ENCODE assay signal across 8 cellular contexts in the genomic region with DNA sequence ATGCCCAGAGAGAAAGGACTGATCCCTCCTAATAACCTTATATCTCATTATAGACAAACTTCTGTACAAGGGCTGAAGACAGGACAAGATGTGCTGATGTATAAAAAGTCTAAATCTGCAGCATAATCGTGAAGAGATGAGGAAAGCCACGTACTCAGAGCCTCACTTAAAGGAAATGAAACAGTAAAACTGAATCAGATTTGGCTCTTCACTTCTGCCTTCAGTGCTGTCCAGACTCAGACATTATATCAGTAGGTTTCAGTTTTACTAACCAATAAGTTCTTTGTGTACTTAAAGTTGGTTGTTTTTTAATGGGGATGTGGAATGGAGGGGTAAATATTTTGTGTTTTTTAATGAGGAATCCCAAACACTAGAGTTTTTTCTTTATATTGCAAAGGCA. TPM values are rescaled to one million over a fixed set of nuclear protein-coding genes. Genes with fewer than 3 reads are reported as not detected.
A peak's percentile ranks its signal among the peaks of the same experiment; 100 is the strongest.
DNase-seq lines count a peak whose midpoint lies in the region; ATAC-seq, FAIRE-seq and TF ChIP-seq lines count a peak whose summit lies in the region.

No MANE protein-coding gene starts in this region.

- dilution Hi-C loops in keratinocyte (cut with MboI; ENCODE audit: extremely low pct_ligation_motif_present, low sequenced_read_pairs) = no loop called here

- H3K9ac ChIP-seq in keratinocyte (ENCODE audit: control insufficient read depth, extremely low read depth, insufficient read depth, low read length) = no peak overlapping the region

- H3K9me3 ChIP-seq in SJSA1 (replicated peaks) (no peaks in the 10 kb centered on the region), keratinocyte (ENCODE audit: control insufficient read depth, low read depth, low read length) (no peaks in the 10 kb centered on the region), WERI-Rb-1 (ENCODE audit: severe bottlenecking) (no peaks in the 10 kb centered on the region)

- no peaks in the 10 kb centered on the region for H3K79me2 ChIP-seq in keratinocyte (ENCODE audit: control insufficient read depth, insufficient read depth, low read length)

- H3K27me3 ChIP-seq in SJSA1 (replicated peaks) (no peaks in the 10 kb centered on the region), keratinocyte (ENCODE audit: control insufficient read depth, extremely low read depth, insufficient read depth, low read length) (no peaks in the 10 kb centered on the region), WERI-Rb-1 (ENCODE audit: insufficient read depth, low read depth, severe bottlenecking) (no peaks in the 10 kb centered on the region)

- peak overlapping the region; percentile 28 for H3K4me2 ChIP-seq in keratinocyte (ENCODE audit: control insufficient read depth, extremely low read depth, insufficient read depth, low read depth, low read length)

- H2AFZ ChIP-seq in keratinocyte (ENCODE audit: control insufficient read depth, low read length) = peak overlapping the region; percentile 17

- H3K27ac ChIP-seq in SJSA1 (peak overlapping the region; percentile 24), keratinocyte (ENCODE audit: control insufficient read depth, insufficient read depth, low read length) (no peak overlapping the region), WERI-Rb-1 (no peak overlapping the region)

- FAIRE-seq in keratinocyte (lab: Jason Lieb, UNC) = no peak

- no peak for TF ChIP-seq CTCF in keratinocyte (optimal IDR thresholded peaks at IDR 0.05 in 1 of 3, IDR thresholded peaks at IDR 0.05 in 1 of 3, conservative IDR thresholded peaks at IDR 0.05 in 1 of 3; ENCODE audit: extremely low read depth in 1 of 3, insufficient read depth in 2 of 3, low read length in 3 of 3)
- TF ChIP-seq CTCF in WERI-Rb-1 (IDR thresholded peaks at IDR 0.05; ENCODE audit: low read depth, low read length) = no peak

- ATAC-seq in GM18870 (IDR thresholded peaks at IDR 0.05; ENCODE audit: unreplicated experiment) = peak; percentile 98
- peak; percentile 97 for ATAC-seq in HG02678 (IDR thresholded peaks at IDR 0.05; ENCODE audit: unreplicated experiment)

- H3K36me3 ChIP-seq in SJSA1 = no peaks in the 10 kb centered on the region
- H3K36me3 ChIP-seq in keratinocyte (ENCODE audit: control insufficient read depth in 2 of 2, extremely low read depth in 1 of 2, insufficient read depth in 2 of 2, low read length in 2 of 2) = no peaks in the 10 kb centered on the region
- H3K36me3 ChIP-seq in WERI-Rb-1 = no peaks in the 10 kb centered on the region

- no peaks in the 10 kb centered on the region for H4K20me1 ChIP-seq in keratinocyte (ENCODE audit: control insufficient read depth, extremely low read depth, insufficient read depth, low read length)

- DNase-seq in SJSA1 (ENCODE audit: low read depth in 1 of 2, low spot score in 2 of 2) (no peak), keratinocyte (ENCODE audit: low read depth, low spot score) (no peak), WERI-Rb-1 (no peak), DMS79 treated with DMSO at 0.1 percent for 48 hours (lab: John Stamatoyannopoulos, UW) (no peak), GM19238 (ENCODE audit: insufficient read length, low spot score) (no peak), UCSD-AML1 (lab: John Stamatoyannopoulos, UW; ENCODE audit: unreplicated experiment) (no peak)

- H3K4me3 ChIP-seq in SJSA1 = no peak overlapping the region
- H3K4me3 ChIP-seq in keratinocyte (ENCODE audit: control insufficient read depth in 2 of 3, extremely low read depth in 1 of 3, insufficient read depth in 2 of 3, low read depth in 1 of 3, low read length in 3 of 3) = no peak overlapping the region
- H3K4me3 ChIP-seq in WERI-Rb-1 (ENCODE audit: low read depth, low read length) = no peak overlapping the region

- H3K9me1 ChIP-seq in keratinocyte (ENCODE audit: control insufficient read depth, extremely low read depth, insufficient read depth, low read length) = no peaks in the 10 kb centered on the region

- H3K4me1 ChIP-seq in SJSA1 (replicated peaks) (peaks cover 20% of the 10 kb centered on the region), keratinocyte (ENCODE audit: control insufficient read depth, extremely low read depth, insufficient read depth, low read length) (peaks cover 9% of the 10 kb centered on the region)

RNA-seq across cellular contexts. Expression of a gene that starts 45.3 kb away (rescaled TPM):
- total RNA-seq in SJSA1 (2014; rRNA removed; shearing (Covaris generic)) = not detected in 2 replicates
- 0.05 to 0.19 TPM in 2 of 3 replicates, not detected in the other for polyA plus RNA-seq in keratinocyte
- not detected for polyA plus RNA-seq in keratinocyte (2011; ENCODE audit: low read depth)
- not detected in 2 replicates for polyA plus RNA-seq in keratinocyte (2011; cell fraction: cytosol; rRNA removed)
- not detected in 2 replicates for polyA plus RNA-seq in keratinocyte (2011; cell fraction: nucleus; rRNA removed)
- not detected in 2 replicates for polyA plus RNA-seq in keratinocyte (2012; ENCODE audit: low replicate concordance)
- not detected in 3 replicates for polyA minus RNA-seq in keratinocyte
- not detected for polyA minus RNA-seq in keratinocyte (2011; cell fraction: cytosol; rRNA and poly(A)+ RNA removed)
- 0.39 TPM in 1 of 2 replicates, not detected in the other for polyA minus RNA-seq in keratinocyte (2011; cell fraction: nucleus; rRNA and poly(A)+ RNA removed)
